In the genomic region with DNA sequence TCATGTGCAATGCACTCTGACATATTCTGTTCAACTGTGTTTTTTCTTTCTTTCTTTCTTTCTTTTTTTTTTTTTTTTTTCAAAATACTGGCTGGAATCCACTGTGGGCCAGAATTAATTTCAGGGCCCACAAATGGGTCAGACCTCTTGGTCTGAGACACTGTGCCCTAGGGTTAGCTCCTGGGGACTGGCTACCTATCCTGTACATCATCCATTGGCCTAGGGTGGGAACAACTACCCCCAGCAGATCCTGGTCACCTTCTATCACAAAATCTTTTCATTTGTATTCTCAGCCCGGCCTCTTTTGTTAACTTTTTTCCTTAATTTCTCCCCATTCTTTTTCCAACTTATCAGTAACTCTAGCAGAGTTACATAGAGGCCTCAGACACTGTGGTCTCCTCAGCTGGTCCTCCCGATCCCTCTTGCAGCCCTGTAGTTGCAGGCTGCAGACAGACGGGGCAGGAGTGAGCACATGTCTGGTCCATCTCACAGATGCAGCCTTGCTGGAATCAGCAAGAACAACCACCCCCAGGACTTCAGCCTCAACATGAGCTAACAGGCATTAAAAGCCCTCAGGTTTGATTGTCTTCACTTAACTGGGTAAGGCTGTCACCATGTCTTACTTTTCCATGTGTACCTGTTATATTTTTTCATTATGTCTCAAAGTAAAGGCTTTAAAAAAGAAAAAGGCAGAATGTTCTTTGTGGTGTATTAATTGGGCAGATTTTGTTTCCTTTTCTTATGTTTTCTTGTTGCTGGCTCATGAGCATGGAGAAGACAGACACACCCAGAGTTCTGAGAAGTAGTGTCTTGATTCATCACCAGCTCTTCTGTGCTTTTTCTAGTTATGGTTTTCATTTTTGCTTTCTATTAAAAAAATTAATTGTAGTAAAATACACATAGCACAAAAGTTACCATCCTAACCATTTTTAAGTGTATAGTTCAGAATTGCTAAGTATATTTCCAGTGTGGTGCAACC, we compare ENCODE assay signal across 8 cellular contexts. TPM values are rescaled to one million over a fixed set of nuclear protein-coding genes. Genes with fewer than 3 reads are reported as not detected.
DNase-seq lines count a peak whose midpoint lies in the region; ATAC-seq and TF ChIP-seq lines count a peak whose summit lies in the region.

No MANE protein-coding gene starts in this region.

- peaks cover 12 to 21% of the 10 kb centered on the region in 2 donors for H3K4me1 Mint-ChIP-seq in stimulated activated naive B cell treated with anti-CD40 and anti-IgM and Interleukin-4, amounts not matched to agents 10 μg/mL and 1 μg/mL and 100 μg/mL, for 72 hours

- no peaks in the 10 kb centered on the region for H3K27me3 Mint-ChIP-seq in stimulated activated naive B cell treated with anti-CD40 and anti-IgM and Interleukin-4, amounts not matched to agents 10 μg/mL and 1 μg/mL and 100 μg/mL, for 72 hours

- DNase-seq in NK-92 treated with Interleukin-12 subunit alpha and Interleukin-12 subunit beta, amount 100 ng/mL, for 24 hours (lab: John Stamatoyannopoulos, UW), result peak; percentile 7
- DNase-seq in NK-92 (lab: John Stamatoyannopoulos, UW; ENCODE audit: unreplicated experiment), result no peak
- DNase-seq in NAMALWA (ENCODE audit: low spot score), result peak; percentile 87
- peak; percentile 84 for DNase-seq in choroid plexus epithelial cell (ENCODE audit: low read depth)
- no peak for DNase-seq in lower lobe of right lung
- DNase-seq in stimulated activated naive B cell treated with anti-CD40 and anti-IgM and Interleukin-4, amounts not matched to agents 10 μg/mL and 1 μg/mL and 100 μg/mL, for 72 hours, result peak; percentile 47

- intact Hi-C loops in lower lobe of right lung (cut with DNase I), result no loop called here

- H3K36me3 ChIP-seq in lower lobe of right lung, result no peaks in the 10 kb centered on the region

- H3K27ac ChIP-seq in lower lobe of right lung, result no peak overlapping the region

- TF ChIP-seq CTCF in WI38 (IDR thresholded peaks at IDR 0.05; ENCODE audit: low read depth, low read length), result peak; percentile 82
- TF ChIP-seq CTCF in choroid plexus epithelial cell (conservative IDR thresholded peaks at IDR 0.05; ENCODE audit: low read depth, low read length), result peak; percentile 88
- TF ChIP-seq CTCF in lower lobe of right lung (IDR thresholded peaks at IDR 0.05), result peak; percentile 62

- H3K27ac Mint-ChIP-seq in stimulated activated naive B cell treated with anti-CD40 and anti-IgM and Interleukin-4, amounts not matched to agents 10 μg/mL and 1 μg/mL and 100 μg/mL, for 72 hours, result no peak overlapping the region

- no peak overlapping the region for H3K4me3 Mint-ChIP-seq in stimulated activated naive B cell treated with anti-CD40 and anti-IgM and Interleukin-4, amounts not matched to agents 10 μg/mL and 1 μg/mL and 100 μg/mL, for 72 hours

- H3K4me1 ChIP-seq in lower lobe of right lung, result peaks cover 12% of the 10 kb centered on the region

- ATAC-seq in HG02642 (IDR thresholded peaks at IDR 0.05; ENCODE audit: poor library complexity, unreplicated experiment), result peak; percentile 98
- peak; percentile 83 to 86 for ATAC-seq in lower lobe of right lung
- peak; percentile 97 to 98 for ATAC-seq in stimulated activated naive B cell treated with anti-CD40 and anti-IgM and Interleukin-4, amounts not matched to agents 10 μg/mL and 1 μg/mL and 100 μg/mL, for 72 hours (replicated peaks)

- no peaks in the 10 kb centered on the region for H3K9me3 Mint-ChIP-seq in stimulated activated naive B cell treated with anti-CD40 and anti-IgM and Interleukin-4, amounts not matched to agents 10 μg/mL and 1 μg/mL and 100 μg/mL, for 72 hours

- H3K36me3 Mint-ChIP-seq in stimulated activated naive B cell treated with anti-CD40 and anti-IgM and Interleukin-4, amounts not matched to agents 10 μg/mL and 1 μg/mL and 100 μg/mL, for 72 hours, result peaks cover 0 to 3% of the 10 kb centered on the region in 2 donors

- H3K9me3 ChIP-seq in lower lobe of right lung, result no peaks in the 10 kb centered on the region

- no peaks in the 10 kb centered on the region for H3K27me3 ChIP-seq in lower lobe of right lung (ENCODE audit: low read depth)

- no peak overlapping the region for H3K4me3 ChIP-seq in WI38 (ENCODE audit: low read depth, low read length)
- no peak overlapping the region for H3K4me3 ChIP-seq in choroid plexus epithelial cell (ENCODE audit: low read depth, low read length)
- no peak overlapping the region for H3K4me3 ChIP-seq in lower lobe of right lung

RNA-seq across cellular contexts. Expression of a gene that starts 41.2 kb away (rescaled TPM):
- total RNA-seq in lower lobe of right lung, result 1.1 TPM

Comparison
In these comparisons a context has a peak if more than half of its experiments do, and no peak if none do; other contexts are left out.
1. DNase-seq: peak in NK-92 treated with Interleukin-12 subunit alpha and Interleukin-12 subunit beta, amount 100 ng/mL, for 24 hours (single experiment), NAMALWA (single experiment), choroid plexus epithelial cell (single experiment) and stimulated activated naive B cell treated with anti-CD40 and anti-IgM and Interleukin-4, amounts not matched to agents 10 μg/mL and 1 μg/mL and 100 μg/mL, for 72 hours (single experiment); none in NK-92 (single experiment) and lower lobe of right lung (single experiment).
2. Peak in every context shown above with its lines, with median percentiles within 50 percentile points of each other: ATAC-seq and CTCF ChIP-seq.